In the genomic region with DNA sequence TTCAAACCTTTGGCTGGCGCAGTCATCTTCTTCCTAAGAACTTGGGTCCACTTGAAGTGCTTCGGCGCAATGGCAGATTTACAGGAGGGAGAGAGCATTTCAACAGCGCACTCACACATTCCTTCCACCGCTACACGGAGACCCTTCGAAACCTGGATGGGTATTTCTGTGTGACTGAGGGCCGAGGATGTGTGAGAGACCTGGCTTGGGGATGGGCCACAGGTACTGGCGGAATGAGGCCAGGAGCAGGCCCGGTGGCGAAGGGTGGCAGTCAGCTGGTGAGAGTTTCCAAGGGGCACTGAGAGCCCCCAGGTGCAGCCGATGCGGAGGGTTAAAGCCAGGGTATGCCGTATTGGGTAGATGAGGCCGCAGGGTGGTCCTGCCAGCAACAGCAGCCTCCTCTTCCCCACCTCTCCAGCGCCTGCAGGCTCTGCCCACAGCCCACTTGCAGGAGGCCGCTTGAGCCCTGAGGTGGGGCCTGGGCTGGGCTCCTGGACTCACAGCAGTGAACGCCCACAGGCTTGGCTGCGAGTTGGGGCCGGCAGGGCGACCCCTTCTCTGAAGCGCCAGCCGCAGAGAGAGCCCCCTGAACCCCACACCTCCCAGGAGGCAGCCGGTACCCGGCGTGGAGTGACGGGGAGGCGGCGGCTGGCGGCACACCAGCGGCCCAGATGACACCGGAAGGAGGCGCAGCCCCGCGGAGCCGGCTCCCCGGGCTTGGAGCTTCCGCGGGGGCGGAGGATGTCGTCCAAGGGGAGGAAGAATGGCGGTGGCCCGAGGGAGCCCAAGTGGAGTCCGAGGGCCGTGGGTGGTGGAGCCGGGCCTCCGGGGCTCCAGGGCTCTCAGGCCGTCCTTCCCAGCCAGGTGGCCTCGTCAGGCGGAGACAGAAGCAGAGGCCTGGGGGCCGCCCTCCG, we compare ENCODE assay signal across 9 cellular contexts.
DNase-seq lines count a peak whose midpoint lies in the region; ATAC-seq and TF ChIP-seq lines count a peak whose summit lies in the region.
"Had no signal": no experiment of that assay in that cellular context is flagged by ENCODE, and none has a peak within 500 bp of the region (broad histone marks: within the 10 kb centered on the region; RNA-seq: fewer than 3 reads in every experiment).

No MANE protein-coding gene starts in this region.

- TF ChIP-seq EP300 in SK-N-SH (IDR thresholded peaks at IDR 0.05; ENCODE audit: borderline replicate concordance in 1 of 2, low read depth in 1 of 2, low read length in 1 of 2), result no peak

- no peak overlapping the region for H3K27ac Mint-ChIP-seq in activated naive CD4-positive, alpha-beta T cell treated with anti-CD3 and anti-CD28 coated beads for 36 hours
- H3K27ac Mint-ChIP-seq: CD4-positive, alpha-beta memory T cell had no signal

- no peaks in the 10 kb centered on the region for H3K9me2 ChIP-seq in SK-N-SH

- in situ Hi-C loops in brain microvascular endothelial cell (cut with HindIII; ENCODE audit: low pct_ligation_motif_present, low sequenced_read_pairs), result no loop called here

- WGBS in SK-N-SH (ENCODE audit: low lambda C conversion rate), result 86% methylated on average over 40 of the region's 52 CpGs
- WGBS in lower leg skin, 2 donors, result 62 to 77% methylated on average over 23 to 37 of the region's 52 CpGs

- CTCF ChIA-PET in activated naive CD4-positive, alpha-beta T cell treated with anti-CD3 and anti-CD28 coated beads for 36 hours (lab: Charles Lee), result interaction anchor here (0.6 to 4.5 kb wide), 24 partner anchors 9 to 871 kb away, joined by 3 to 55 read pairs (median 3); no protein-coding TSS in a partner anchor
- CTCF ChIA-PET in SK-N-SH (lab: Yijun Ruan, JAX), result interaction anchor here (0.7 to 4.6 kb wide), 27 partner anchors 7 to 521 kb away, joined by 3 to 51 read pairs (median 4); a partner anchor contains a TSS

- no peaks in the 10 kb centered on the region for H3K27me3 Mint-ChIP-seq in activated naive CD4-positive, alpha-beta T cell treated with anti-CD3 and anti-CD28 coated beads for 36 hours (ENCODE audit: low read depth)
- H3K27me3 Mint-ChIP-seq: CD4-positive, alpha-beta memory T cell had no signal

- no peaks in the 10 kb centered on the region for H4K20me1 ChIP-seq in SK-N-SH (ENCODE audit: insufficient read depth)

- no peaks in the 10 kb centered on the region for H3K4me1 ChIP-seq in upper lobe of right lung
- no peaks in the 10 kb centered on the region for H3K4me1 ChIP-seq in SK-N-SH (ENCODE audit: control insufficient read depth in 1 of 2, insufficient read depth in 2 of 2, low read depth in 1 of 2, low read length in 1 of 2)

- intact Hi-C loops in activated naive CD4-positive, alpha-beta T cell treated with anti-CD3 and anti-CD28 coated beads for 36 hours (cut with micrococcal nuclease), result loop anchor here (5.0 to 10.0 kb wide), 2 partner anchors 162 to 166 kb away; a partner anchor contains a TSS
- intact Hi-C loops in left colon (cut with DNase I, micrococcal nuclease) (no loop called here), upper lobe of right lung (cut with DNase I) (no loop called here), lower leg skin (cut with DNase I; ENCODE audit: low total_unique reads) (no loop called here)

- no peaks in the 10 kb centered on the region for H3K4me1 Mint-ChIP-seq in activated naive CD4-positive, alpha-beta T cell treated with anti-CD3 and anti-CD28 coated beads for 36 hours (ENCODE audit: low read depth)

- no peak overlapping the region for H3K4me2 ChIP-seq in SK-N-SH

- ATAC-seq in left colon (peak; percentile 18), upper lobe of right lung (peak; percentile 3), SK-N-SH treated with all-trans-retinoic acid at 6 μM for 48 hours (no peak)

- H3K27ac ChIP-seq in brain microvascular endothelial cell, result peak overlapping the region; percentile 65
- no peak overlapping the region for H3K27ac ChIP-seq in upper lobe of right lung
- no peak overlapping the region for H3K27ac ChIP-seq in SK-N-SH (ENCODE audit: low read depth in 2 of 2, low read length in 1 of 2)

- no peak overlapping the region for H3K4me3 Mint-ChIP-seq in activated naive CD4-positive, alpha-beta T cell treated with anti-CD3 and anti-CD28 coated beads for 36 hours

- H3K27me3 ChIP-seq in brain microvascular endothelial cell (replicated peaks), result no peaks in the 10 kb centered on the region
- H3K27me3 ChIP-seq in upper lobe of right lung, result no peaks in the 10 kb centered on the region
- H3K27me3 ChIP-seq in SK-N-SH (ENCODE audit: insufficient read depth), result no peaks in the 10 kb centered on the region

- TF ChIP-seq POLR2A in lower leg skin (IDR thresholded peaks at IDR 0.05), result no peak

- no peak overlapping the region for H2AFZ ChIP-seq in SK-N-SH (ENCODE audit: low read depth)

- POLR2A ChIA-PET in SK-N-SH (lab: Yijun Ruan, JAX), result no interaction called here

- no peaks in the 10 kb centered on the region for H3K79me2 ChIP-seq in SK-N-SH (ENCODE audit: insufficient read depth)

- H3K9me3 ChIP-seq in upper lobe of right lung, result no peaks in the 10 kb centered on the region
- no peaks in the 10 kb centered on the region for H3K9me3 ChIP-seq in SK-N-SH

- H3K9ac ChIP-seq in SK-N-SH, result no peak overlapping the region

- H3K36me3 Mint-ChIP-seq in activated naive CD4-positive, alpha-beta T cell treated with anti-CD3 and anti-CD28 coated beads for 36 hours (ENCODE audit: low read depth), result peaks cover 6% of the 10 kb centered on the region

- no peak for TF ChIP-seq RAD21 in SK-N-SH (IDR thresholded peaks at IDR 0.05; ENCODE audit: low read length)

- H3K4me3 ChIP-seq in brain microvascular endothelial cell (ENCODE audit: low read depth, low read length) (peak overlapping the region; percentile 59), upper lobe of right lung (peak overlapping the region; percentile 35), SK-N-SH (ENCODE audit: low read depth in 2 of 2, low read length in 1 of 2) (no peak overlapping the region; a peak in 1 of 4 replicates), lower leg skin (ENCODE audit: low read depth, poor library complexity, severe bottlenecking) (no peak overlapping the region)

- peak; percentile 18 for DNase-seq in activated naive CD4-positive, alpha-beta T cell treated with anti-CD3 and anti-CD28 coated beads for 36 hours
- no peak for DNase-seq in activated naive CD4-positive, alpha-beta T cell treated with Interleukin-2 at 50 U/mL for 16 hours
- DNase-seq in brain microvascular endothelial cell, result no peak
- DNase-seq in left colon, result no peak
- no peak for DNase-seq in upper lobe of right lung
- no peak for DNase-seq in SK-N-SH
- DNase-seq in lower leg skin (ENCODE audit: low spot score in 2 of 2), result no peak

- H3K9me3 Mint-ChIP-seq in activated naive CD4-positive, alpha-beta T cell treated with anti-CD3 and anti-CD28 coated beads for 36 hours, result no peaks in the 10 kb centered on the region
- H3K9me3 Mint-ChIP-seq: CD4-positive, alpha-beta memory T cell had no signal

- peak; percentile 5 for TF ChIP-seq CTCF in brain microvascular endothelial cell (IDR thresholded peaks at IDR 0.05; ENCODE audit: low read depth, low read length, missing control alignments)
- TF ChIP-seq CTCF in upper lobe of right lung (IDR thresholded peaks at IDR 0.05), result no peak
- no peak for TF ChIP-seq CTCF in SK-N-SH (IDR thresholded peaks at IDR 0.05)
- TF ChIP-seq CTCF in lower leg skin (IDR thresholded peaks at IDR 0.05), result no peak

- no peaks in the 10 kb centered on the region for H3F3A ChIP-seq in SK-N-SH (replicated peaks; ENCODE audit: insufficient read depth)

- H3K36me3 ChIP-seq in brain microvascular endothelial cell (replicated peaks) (no peaks in the 10 kb centered on the region), upper lobe of right lung (no peaks in the 10 kb centered on the region), SK-N-SH (replicated peaks in 1 of 2; ENCODE audit: control insufficient read depth in 1 of 2, insufficient read depth in 2 of 2, low read length in 1 of 2) (no peaks in the 10 kb centered on the region)

TF ChIP-seq in SK-N-SH treated with all-trans-retinoic acid at 6 μM for 48 hours, 23 proteins besides CTCF, POLR2A, EP300 and RAD21 (continues in another document):
- no peak for TF ChIP-seq TOX (CRISPR knock-in tag; IDR thresholded peaks at IDR 0.05; ENCODE audit: borderline replicate concordance)
- no peak for TF ChIP-seq ZNF565 (CRISPR knock-in tag; conservative IDR thresholded peaks at IDR 0.05; ENCODE audit: low read depth)
- no peak for TF ChIP-seq ESRRG (CRISPR knock-in tag; IDR thresholded peaks at IDR 0.05)
- TF ChIP-seq, protein P1, sequence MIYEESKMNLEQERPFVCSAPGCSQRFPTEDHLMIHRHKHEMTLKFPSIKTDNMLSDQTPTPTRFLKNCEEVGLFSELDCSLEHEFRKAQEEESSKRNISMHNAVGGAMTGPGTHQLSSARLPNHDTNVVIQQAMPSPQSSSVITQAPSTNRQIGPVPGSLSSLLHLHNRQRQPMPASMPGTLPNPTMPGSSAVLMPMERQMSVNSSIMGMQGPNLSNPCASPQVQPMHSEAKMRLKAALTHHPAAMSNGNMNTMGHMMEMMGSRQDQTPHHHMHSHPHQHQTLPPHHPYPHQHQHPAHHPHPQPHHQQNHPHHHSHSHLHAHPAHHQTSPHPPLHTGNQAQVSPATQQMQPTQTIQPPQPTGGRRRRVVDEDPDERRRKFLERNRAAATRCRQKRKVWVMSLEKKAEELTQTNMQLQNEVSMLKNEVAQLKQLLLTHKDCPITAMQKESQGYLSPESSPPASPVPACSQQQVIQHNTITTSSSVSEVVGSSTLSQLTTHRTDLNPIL (CRISPR knock-in tag; IDR thresholded peaks at IDR 0.05; ENCODE audit: low read depth), result no peak
- no peak for TF ChIP-seq BACH2 (CRISPR knock-in tag; IDR thresholded peaks at IDR 0.05; ENCODE audit: borderline replicate concordance)
- no peak for TF ChIP-seq ISL1 (CRISPR knock-in tag; IDR thresholded peaks at IDR 0.05)

TF ChIP-seq in SK-N-SH, 30 proteins besides CTCF, POLR2A, EP300 and RAD21 (continues in another document):
- no peak for TF ChIP-seq FOXM1 (IDR thresholded peaks at IDR 0.05; ENCODE audit: low read depth)
- TF ChIP-seq YY1 (IDR thresholded peaks at IDR 0.05; ENCODE audit: low read depth), result no peak
- no peak for TF ChIP-seq MXI1 (IDR thresholded peaks at IDR 0.05; ENCODE audit: low read depth, low read length)
- no peak for TF ChIP-seq JUND (IDR thresholded peaks at IDR 0.05)
- TF ChIP-seq POLR2AphosphoS5 (IDR thresholded peaks at IDR 0.05; ENCODE audit: low read depth, low read length), result no peak
- no peak for TF ChIP-seq EZH2phosphoT487 (IDR thresholded peaks at IDR 0.05; ENCODE audit: borderline replicate concordance, low read depth)
- TF ChIP-seq RCOR1 (IDR thresholded peaks at IDR 0.05; ENCODE audit: low read length), result no peak
- no peak for TF ChIP-seq CHD2 (IDR thresholded peaks at IDR 0.05; ENCODE audit: low read length, partially characterized antibody)
- no peak for TF ChIP-seq GABPA (IDR thresholded peaks at IDR 0.05; ENCODE audit: low read depth)
- TF ChIP-seq SIN3A (IDR thresholded peaks at IDR 0.05; ENCODE audit: borderline replicate concordance, low read depth, low read length), result no peak
- no peak for TF ChIP-seq NFIC (IDR thresholded peaks at IDR 0.05; ENCODE audit: borderline replicate concordance)

Comparison
In these comparisons a context has a peak if more than half of its experiments do, and no peak if none do; other contexts are left out.
1. H3K4me3 ChIP-seq: peak in brain microvascular endothelial cell (single experiment) and upper lobe of right lung (single experiment); none in SK-N-SH (0 of 2) and lower leg skin (single experiment).